Comparison of ENCODE assay signal across 1 cellular context in the genomic region with DNA sequence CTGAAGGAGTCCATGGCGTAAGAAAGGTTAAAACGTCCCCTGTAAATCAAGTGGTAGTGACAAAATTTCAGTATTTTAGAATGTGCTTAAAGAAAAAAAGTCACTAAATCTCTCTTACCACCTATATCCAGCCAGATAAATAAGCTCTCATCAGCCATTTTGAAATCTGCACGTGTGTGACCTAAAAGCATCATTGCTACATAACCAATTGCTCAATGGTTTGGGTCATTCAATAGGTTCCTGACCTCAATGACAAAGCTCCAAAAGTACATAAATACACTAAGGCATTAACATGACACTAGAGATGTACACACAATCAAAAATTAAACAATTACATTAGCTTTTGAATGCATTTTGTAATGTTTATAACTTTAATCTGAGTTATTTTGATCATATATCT.
TF ChIP-seq lines count a peak whose summit lies in the region.

No MANE protein-coding gene starts in this region.

TF ChIP-seq in liver, 16 proteins besides CTCF, POLR2A, EP300 and RAD21 (continued from another document):
- TF ChIP-seq, protein P1, sequence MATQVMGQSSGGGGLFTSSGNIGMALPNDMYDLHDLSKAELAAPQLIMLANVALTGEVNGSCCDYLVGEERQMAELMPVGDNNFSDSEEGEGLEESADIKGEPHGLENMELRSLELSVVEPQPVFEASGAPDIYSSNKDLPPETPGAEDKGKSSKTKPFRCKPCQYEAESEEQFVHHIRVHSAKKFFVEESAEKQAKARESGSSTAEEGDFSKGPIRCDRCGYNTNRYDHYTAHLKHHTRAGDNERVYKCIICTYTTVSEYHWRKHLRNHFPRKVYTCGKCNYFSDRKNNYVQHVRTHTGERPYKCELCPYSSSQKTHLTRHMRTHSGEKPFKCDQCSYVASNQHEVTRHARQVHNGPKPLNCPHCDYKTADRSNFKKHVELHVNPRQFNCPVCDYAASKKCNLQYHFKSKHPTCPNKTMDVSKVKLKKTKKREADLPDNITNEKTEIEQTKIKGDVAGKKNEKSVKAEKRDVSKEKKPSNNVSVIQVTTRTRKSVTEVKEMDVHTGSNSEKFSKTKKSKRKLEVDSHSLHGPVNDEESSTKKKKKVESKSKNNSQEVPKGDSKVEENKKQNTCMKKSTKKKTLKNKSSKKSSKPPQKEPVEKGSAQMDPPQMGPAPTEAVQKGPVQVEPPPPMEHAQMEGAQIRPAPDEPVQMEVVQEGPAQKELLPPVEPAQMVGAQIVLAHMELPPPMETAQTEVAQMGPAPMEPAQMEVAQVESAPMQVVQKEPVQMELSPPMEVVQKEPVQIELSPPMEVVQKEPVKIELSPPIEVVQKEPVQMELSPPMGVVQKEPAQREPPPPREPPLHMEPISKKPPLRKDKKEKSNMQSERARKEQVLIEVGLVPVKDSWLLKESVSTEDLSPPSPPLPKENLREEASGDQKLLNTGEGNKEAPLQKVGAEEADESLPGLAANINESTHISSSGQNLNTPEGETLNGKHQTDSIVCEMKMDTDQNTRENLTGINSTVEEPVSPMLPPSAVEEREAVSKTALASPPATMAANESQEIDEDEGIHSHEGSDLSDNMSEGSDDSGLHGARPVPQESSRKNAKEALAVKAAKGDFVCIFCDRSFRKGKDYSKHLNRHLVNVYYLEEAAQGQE (IDR thresholded peaks at IDR 0.05) = peak; percentile 21
- TF ChIP-seq HNF4A (conservative IDR thresholded peaks at IDR 0.05) (peak; percentile 70 to 72), GABPA (IDR thresholded peaks at IDR 0.05 in 1 of 2, conservative IDR thresholded peaks at IDR 0.05 in 1 of 2) (no peak), TAF1 (conservative IDR thresholded peaks at IDR 0.05) (no peak), FOXA2 (IDR thresholded peaks at IDR 0.05) (peak; percentile 26)
- TF ChIP-seq, protein P2, sequence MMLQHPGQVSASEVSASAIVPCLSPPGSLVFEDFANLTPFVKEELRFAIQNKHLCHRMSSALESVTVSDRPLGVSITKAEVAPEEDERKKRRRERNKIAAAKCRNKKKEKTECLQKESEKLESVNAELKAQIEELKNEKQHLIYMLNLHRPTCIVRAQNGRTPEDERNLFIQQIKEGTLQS (IDR thresholded peaks at IDR 0.05) = no peak
